Comparison of ENCODE assay signal across 8 cellular contexts in genomic region chr7:128387663-128388485, GRCh38. TPM values are rescaled to one million over a fixed set of nuclear protein-coding genes. Genes with fewer than 3 reads are reported as not detected.
A peak's percentile ranks its signal among the peaks of the same experiment; 100 is the strongest.
DNase-seq lines count a peak whose midpoint lies in the region; ATAC-seq and TF ChIP-seq lines count a peak whose summit lies in the region.

No MANE protein-coding gene starts in this region.

- no peaks in the 10 kb centered on the region for H3K36me3 ChIP-seq in CD8-positive, alpha-beta T cell (ENCODE audit: insufficient read depth, low read length)
- no peaks in the 10 kb centered on the region for H3K36me3 ChIP-seq in SJSA1
- H3K36me3 ChIP-seq in uterus, result no peaks in the 10 kb centered on the region

- CTCF ChIA-PET in CD8-positive, alpha-beta T cell (lab: Charles Lee), result interaction anchor here (0.5 to 4.7 kb wide), 23 partner anchors 10 to 709 kb away, joined by 3 to 74 read pairs (median 4); partner anchors contain the start of genes IMPDH1 and RBM28

- H3K4me1 ChIP-seq in CD8-positive, alpha-beta T cell (ENCODE audit: insufficient read depth, low read length), result no peaks in the 10 kb centered on the region
- peaks cover 7% of the 10 kb centered on the region; the same call in 1 of the 2 replicates for H3K4me1 ChIP-seq in SJSA1 (replicated peaks)
- no peaks in the 10 kb centered on the region for H3K4me1 ChIP-seq in uterus

- H3K9me3 ChIP-seq in CD8-positive, alpha-beta T cell (ENCODE audit: low read length), result no peaks in the 10 kb centered on the region
- H3K9me3 ChIP-seq in SJSA1 (replicated peaks), result no peaks in the 10 kb centered on the region
- no peaks in the 10 kb centered on the region for H3K9me3 ChIP-seq in uterus

- H3K4me3 ChIP-seq in CD8-positive, alpha-beta T cell (ENCODE audit: low read depth, low read length), result no peak overlapping the region
- no peak overlapping the region for H3K4me3 ChIP-seq in SJSA1
- no peak overlapping the region for H3K4me3 ChIP-seq in uterus

- intact Hi-C loops in CD8-positive, alpha-beta T cell (cut with DNase I, micrococcal nuclease), result loop anchor here (1.0 to 5.0 kb wide), 4 partner anchors 41 to 680 kb away; no protein-coding TSS in a partner anchor
- intact Hi-C loops in uterus (cut with DNase I; ENCODE audit: low total_unique reads), result no loop called here

- no peaks in the 10 kb centered on the region for H3K9me3 Mint-ChIP-seq in CD8-positive, alpha-beta T cell

- POLR2A ChIA-PET in CD8-positive, alpha-beta T cell (lab: Charles Lee), result interaction anchor here (1.0 kb wide), 1 partner anchor 37 kb away, joined by 3 read pairs; no protein-coding TSS in a partner anchor

- H3K4me1 Mint-ChIP-seq in CD8-positive, alpha-beta T cell (ENCODE audit: low read depth), result no peaks in the 10 kb centered on the region

- TF ChIP-seq POLR2A in uterus (IDR thresholded peaks at IDR 0.05), result no peak

- no peaks in the 10 kb centered on the region for H3K27me3 ChIP-seq in CD8-positive, alpha-beta T cell (ENCODE audit: insufficient read depth, low read length)
- H3K27me3 ChIP-seq in SJSA1 (replicated peaks) (no peaks in the 10 kb centered on the region), uterus (no peaks in the 10 kb centered on the region)

- peaks cover 10% of the 10 kb centered on the region for H3K36me3 Mint-ChIP-seq in CD8-positive, alpha-beta T cell

- no peak overlapping the region for H3K4me3 Mint-ChIP-seq in CD8-positive, alpha-beta T cell

- ATAC-seq in CD8-positive, alpha-beta T cell, result peak; percentile 98
- ATAC-seq in GM19463 (IDR thresholded peaks at IDR 0.05; ENCODE audit: unreplicated experiment), result peak; percentile 87

- peak; percentile 49 to 77 (median 66) for DNase-seq in CD8-positive, alpha-beta T cell
- DNase-seq in Kasumi-1 (lab: John Stamatoyannopoulos, UW) (peak; percentile 60 to 73), SJSA1 (ENCODE audit: low read depth in 1 of 2, low spot score in 2 of 2) (peak; percentile 41 to 75), glomerular visceral epithelial cell (ENCODE audit: extremely low spot score) (peak; percentile 73), pons (ENCODE audit: low spot score) (peak; percentile 74), uterus (peak; percentile 73 to 78)
- peak; percentile 72 for DNase-seq in activated naive CD4-positive, alpha-beta T cell treated with Interleukin-2 at 50 U/mL for 16 hours

- no peak overlapping the region for H3K27ac Mint-ChIP-seq in CD8-positive, alpha-beta T cell

- peak; percentile 73 for TF ChIP-seq CTCF in CD8-positive, alpha-beta T cell (IDR thresholded peaks at IDR 0.05)
- TF ChIP-seq CTCF in uterus (IDR thresholded peaks at IDR 0.05), result peak; percentile 69 to 83 (median 78)

- no peak overlapping the region for H3K27ac ChIP-seq in CD8-positive, alpha-beta T cell (ENCODE audit: low read depth, low read length)
- H3K27ac ChIP-seq in SJSA1 (no peak overlapping the region), uterus (no peak overlapping the region)

- H3K27me3 Mint-ChIP-seq in CD8-positive, alpha-beta T cell (ENCODE audit: low read depth), result no peaks in the 10 kb centered on the region

RNA-seq across cellular contexts. Expression of gene IMPDH1, which starts 21.9 kb away (rescaled TPM):
- total RNA-seq in CD8-positive, alpha-beta T cell, result 10 to 100 TPM; 19.6 to 20.6 TPM
- total RNA-seq in SJSA1 (2014; rRNA removed; shearing (Covaris generic)), result 53.6 and 54.0 TPM in 2 replicates
- 10 to 100 TPM; 11.9 to 53.3 (median 32.8) TPM for total RNA-seq in uterus

RNA-seq across cellular contexts. Expression of gene PRRT4, which starts 26.4 kb away (rescaled TPM):
- under 1 TPM in 1 of 2 experiments, not detected in 1; 0.28 TPM for total RNA-seq in CD8-positive, alpha-beta T cell
- not detected in 2 replicates for total RNA-seq in SJSA1 (2014; rRNA removed; shearing (Covaris generic))
- 1 to 10 TPM in 2 of 4 donors, not detected in 2; 1.3 to 1.7 TPM for total RNA-seq in uterus

RNA-seq across cellular contexts. Expression of gene RBM28, which starts 44.2 kb away (rescaled TPM):
- total RNA-seq in CD8-positive, alpha-beta T cell, result 10 to 100 TPM; 13.1 to 14.7 TPM
- 21.4 and 23.8 TPM in 2 replicates for total RNA-seq in SJSA1 (2014; rRNA removed; shearing (Covaris generic))
- 100 to 1,000 TPM in 1 of 4 donors, 10 to 100 TPM in 3; 14.4 to 226 (median 44.0) TPM for total RNA-seq in uterus
